In genomic region chr16:46688657-46689491, GRCh38 we compare ENCODE assay signal across 1 cellular context.
A peak's percentile ranks its signal among the peaks of the same experiment; 100 is the strongest.
TF ChIP-seq lines count a peak whose summit lies in the region.

Gene VPS35, minus strand, starts transcription at chr16:46689178. Its CDS starts 45 bp downstream, at chr16:46689133.

TF ChIP-seq in H1, 55 proteins besides CTCF, POLR2A, EP300 and RAD21:
- TF ChIP-seq KDM5A (IDR thresholded peaks at IDR 0.05; ENCODE audit: low read length): 0 out of 2 replicates have a peak, but pooled peaks have one; percentile 34
- no peak; the same call in 1 of the 2 replicates for TF ChIP-seq SP4 (IDR thresholded peaks at IDR 0.05; ENCODE audit: low read length)
- TF ChIP-seq BCL11A (IDR thresholded peaks at IDR 0.05; ENCODE audit: low read depth in 2 of 2, low read length in 2 of 2): no peak
- TF ChIP-seq RBBP5 (IDR thresholded peaks at IDR 0.05; ENCODE audit: borderline replicate concordance, low read depth, low read length): no peak; the same call in 1 of the 2 replicates
- TF ChIP-seq SRF (IDR thresholded peaks at IDR 0.05; ENCODE audit: low read depth, low read length): no peak
- TF ChIP-seq SP2 (IDR thresholded peaks at IDR 0.05; ENCODE audit: low read length): peak; percentile 57
- peak; percentile 86 for TF ChIP-seq CHD2 (IDR thresholded peaks at IDR 0.05; ENCODE audit: low read length)
- no peak for TF ChIP-seq CREB1 (IDR thresholded peaks at IDR 0.05)
- peak; percentile 75 for TF ChIP-seq TAF1 (IDR thresholded peaks at IDR 0.05; ENCODE audit: low read depth, low read length)
- no peak for TF ChIP-seq ATF2 (IDR thresholded peaks at IDR 0.05; ENCODE audit: low read length)
- TF ChIP-seq PHF8 (conservative IDR thresholded peaks at IDR 0.05; ENCODE audit: low read depth, low read length): peak; percentile 92
- TF ChIP-seq NRF1 (IDR thresholded peaks at IDR 0.05; ENCODE audit: low read depth, low read length): no peak
- no peak for TF ChIP-seq TCF12 (IDR thresholded peaks at IDR 0.05; ENCODE audit: low read depth, low read length)
- no peak for TF ChIP-seq EZH2 (IDR thresholded peaks at IDR 0.05; ENCODE audit: low read depth, low read length, severe bottlenecking)
- TF ChIP-seq CHD1 (IDR thresholded peaks at IDR 0.05; ENCODE audit: low read depth, low read length): no peak
- TF ChIP-seq EGR1 (IDR thresholded peaks at IDR 0.05; ENCODE audit: borderline replicate concordance, low read depth, low read length): no peak
- TF ChIP-seq ASH2L (IDR thresholded peaks at IDR 0.05; ENCODE audit: low read length): peak; percentile 81
- TF ChIP-seq CBX5 (IDR thresholded peaks at IDR 0.05; ENCODE audit: low read depth, low read length): no peak
- peak; percentile 13 for TF ChIP-seq NANOG (IDR thresholded peaks at IDR 0.05; ENCODE audit: insufficient read depth, low read depth, low read length, poor library complexity, severe bottlenecking)
- TF ChIP-seq SP1 (IDR thresholded peaks at IDR 0.05; ENCODE audit: low read depth, low read length): 0 out of 2 replicates have a peak, but pooled peaks have one; percentile 86
- TF ChIP-seq TEAD4 (IDR thresholded peaks at IDR 0.05; ENCODE audit: low read depth, low read length): no peak
- no peak for TF ChIP-seq RFX5 (IDR thresholded peaks at IDR 0.05; ENCODE audit: borderline replicate concordance, low read depth, low read length)
- no peak for TF ChIP-seq POU5F1 (IDR thresholded peaks at IDR 0.05; ENCODE audit: low read depth, low read length)
- TF ChIP-seq SIX5 (IDR thresholded peaks at IDR 0.05; ENCODE audit: low read depth, low read length): no peak
- no peak for TF ChIP-seq ZNF274 (IDR thresholded peaks at IDR 0.05; ENCODE audit: borderline replicate concordance, extremely low read depth, low read length)
- no peak for TF ChIP-seq MAFK (IDR thresholded peaks at IDR 0.05; ENCODE audit: low read depth, low read length)
- TF ChIP-seq RXRA (IDR thresholded peaks at IDR 0.05; ENCODE audit: insufficient read depth, low read depth, low read length): no peak
- TF ChIP-seq KDM4A (IDR thresholded peaks at IDR 0.05; ENCODE audit: low read depth, low read length, severe bottlenecking): peak; percentile 45
- peak; percentile 15 for TF ChIP-seq TBP (IDR thresholded peaks at IDR 0.05; ENCODE audit: low read depth, low read length)
- no peak for TF ChIP-seq BACH1 (IDR thresholded peaks at IDR 0.05; ENCODE audit: low read length)
- no peak for TF ChIP-seq RNF2 (IDR thresholded peaks at IDR 0.05; ENCODE audit: borderline replicate concordance, low read depth, low read length, missing control alignments, poor library complexity, severe bottlenecking)
- no peak for TF ChIP-seq BRCA1 (IDR thresholded peaks at IDR 0.05; ENCODE audit: low read depth, low read length)
- TF ChIP-seq GTF2F1 (IDR thresholded peaks at IDR 0.05; ENCODE audit: borderline replicate concordance, low read depth, low read length): no peak
- peak; percentile 76 for TF ChIP-seq POLR2AphosphoS5 (IDR thresholded peaks at IDR 0.05; ENCODE audit: low read depth, low read length)
- TF ChIP-seq CEBPB (IDR thresholded peaks at IDR 0.05; ENCODE audit: low read depth, low read length): no peak
- peak in 1 of 2 experiments; percentile 38; a peak in 2 of 4 replicates for TF ChIP-seq HDAC2 (IDR thresholded peaks at IDR 0.05; ENCODE audit: borderline replicate concordance in 1 of 2, low read depth in 2 of 2, low read length in 2 of 2)
- no peak for TF ChIP-seq HDAC6 (IDR thresholded peaks at IDR 0.05; ENCODE audit: low read depth, low read length)
- no peak for TF ChIP-seq SAP30 (IDR thresholded peaks at IDR 0.05; ENCODE audit: insufficient read depth, insufficient replicate concordance, low read length)
- no peak for TF ChIP-seq CTBP2 (IDR thresholded peaks at IDR 0.05; ENCODE audit: borderline replicate concordance, insufficient read depth, insufficient read length, low read length)
- no peak for TF ChIP-seq FOSL1 (IDR thresholded peaks at IDR 0.05; ENCODE audit: insufficient read depth, low read depth, low read length)
- no peak for TF ChIP-seq GABPA (IDR thresholded peaks at IDR 0.05; ENCODE audit: borderline replicate concordance, insufficient read depth, low read length)
- peak; percentile 89 for TF ChIP-seq USF2 (IDR thresholded peaks at IDR 0.05; ENCODE audit: low read length)
- peak; percentile 34 for TF ChIP-seq TAF7 (optimal IDR thresholded peaks at IDR 0.05; ENCODE audit: borderline replicate concordance, low read depth, low read length)
- TF ChIP-seq SIN3A (conservative IDR thresholded peaks at IDR 0.05 in 1 of 2, IDR thresholded peaks at IDR 0.05 in 1 of 2; ENCODE audit: low read depth in 1 of 2, low read length in 2 of 2): peak in 1 of 2 experiments; percentile 90; a peak in 2 of 4 replicates
- TF ChIP-seq MAX (IDR thresholded peaks at IDR 0.05): peak; percentile 5; the same call in 1 of the 2 replicates
- TF ChIP-seq KDM1A (IDR thresholded peaks at IDR 0.05; ENCODE audit: borderline replicate concordance, low read length): no peak
- 0 out of 2 replicates have a peak, but pooled peaks have one; percentile 10 for TF ChIP-seq ATF3 (IDR thresholded peaks at IDR 0.05; ENCODE audit: insufficient read depth, low read depth, low read length)
